Comparison of ENCODE assay signal across 1 cellular context in the genomic region with DNA sequence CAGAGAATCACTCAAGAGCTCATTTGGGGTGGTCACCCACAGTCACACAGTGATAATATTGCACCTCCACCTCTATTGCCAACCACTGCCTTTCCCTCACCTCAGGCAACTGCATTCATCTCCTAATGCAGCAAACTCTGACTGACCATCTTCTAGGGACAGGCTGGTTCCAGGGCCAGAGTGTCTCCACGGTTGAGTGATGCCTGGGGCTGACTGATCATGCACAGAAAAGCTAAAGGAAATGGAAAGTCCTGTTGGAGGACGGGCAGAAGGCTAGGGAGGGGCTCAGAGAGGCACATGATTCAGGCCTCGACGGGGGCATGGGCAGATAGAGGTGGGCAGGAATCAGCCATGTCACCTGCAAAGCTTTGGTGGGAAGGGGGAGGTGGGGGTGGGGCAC.
TF ChIP-seq lines count a peak whose summit lies in the region.

No MANE protein-coding gene starts in this region.

TF ChIP-seq in H1, 55 proteins besides CTCF, POLR2A, EP300 and RAD21:
- TF ChIP-seq CBX8 (IDR thresholded peaks at IDR 0.05; ENCODE audit: borderline replicate concordance, low read depth, low read length), result no peak
- TF ChIP-seq SAP30 (IDR thresholded peaks at IDR 0.05; ENCODE audit: insufficient read depth, insufficient replicate concordance, low read length), result no peak
- no peak for TF ChIP-seq EZH2 (IDR thresholded peaks at IDR 0.05; ENCODE audit: low read depth, low read length, severe bottlenecking)
- no peak for TF ChIP-seq GTF2F1 (IDR thresholded peaks at IDR 0.05; ENCODE audit: borderline replicate concordance, low read depth, low read length)
- TF ChIP-seq ATF3 (IDR thresholded peaks at IDR 0.05; ENCODE audit: insufficient read depth, low read depth, low read length), result no peak
- TF ChIP-seq TAF7 (optimal IDR thresholded peaks at IDR 0.05; ENCODE audit: borderline replicate concordance, low read depth, low read length), result no peak
- TF ChIP-seq RNF2 (IDR thresholded peaks at IDR 0.05; ENCODE audit: borderline replicate concordance, low read depth, low read length, missing control alignments, poor library complexity, severe bottlenecking), result no peak
- no peak for TF ChIP-seq RFX5 (IDR thresholded peaks at IDR 0.05; ENCODE audit: borderline replicate concordance, low read depth, low read length)
- TF ChIP-seq KDM5A (IDR thresholded peaks at IDR 0.05; ENCODE audit: low read length), result no peak
- no peak for TF ChIP-seq ATF2 (IDR thresholded peaks at IDR 0.05; ENCODE audit: low read length)
